ENCODE assay signal across 15 cellular contexts in the genomic region with DNA sequence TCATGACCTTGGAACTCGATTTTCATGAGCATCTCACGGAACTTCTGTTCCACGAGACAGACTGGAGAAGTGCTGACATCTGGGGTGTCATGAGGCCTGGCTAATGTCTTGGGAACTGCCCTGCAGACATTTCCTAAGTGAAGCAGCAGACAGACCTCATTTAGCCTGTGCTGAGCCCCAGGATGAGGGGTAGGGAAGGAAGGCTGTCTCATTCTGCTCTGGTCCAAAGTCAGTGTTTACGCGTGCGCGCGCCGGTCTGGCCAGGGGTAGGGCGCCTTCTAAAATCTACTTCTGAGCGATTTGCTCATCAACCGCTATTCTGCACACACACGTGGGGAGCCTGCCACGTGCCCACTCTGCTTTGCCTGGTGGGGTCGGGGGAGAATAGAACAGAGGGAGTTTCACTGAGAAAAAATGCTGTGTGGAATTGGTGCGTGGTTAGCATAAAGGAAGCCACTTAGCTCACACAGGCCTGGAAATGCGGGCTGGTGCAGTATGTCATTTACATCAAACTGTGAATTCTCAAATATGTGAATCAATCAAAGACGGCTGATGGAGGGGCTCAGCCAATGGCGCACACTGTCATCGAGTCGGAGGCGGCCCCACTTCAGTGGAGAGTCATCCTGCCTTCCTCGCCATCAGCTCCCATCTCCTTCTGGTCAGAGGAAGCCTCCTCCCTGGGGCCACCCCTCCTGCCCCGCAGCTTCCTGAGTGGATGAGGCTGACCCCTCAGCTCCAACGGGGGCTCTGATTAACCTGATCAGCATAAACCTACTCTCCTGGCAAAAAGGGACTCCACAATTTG.
A peak's percentile ranks its signal among the peaks of the same experiment; 100 is the strongest.
DNase-seq lines count a peak whose midpoint lies in the region; ATAC-seq and TF ChIP-seq lines count a peak whose summit lies in the region.
"Had no signal": no experiment of that assay in that cellular context is flagged by ENCODE, and none has a peak within 500 bp of the region (broad histone marks: within the 10 kb centered on the region; RNA-seq: fewer than 3 reads in every experiment).

No MANE protein-coding gene starts in this region.

- peak in 1 of 2 donors; percentile 73 for DNase-seq in cardiac muscle cell (ENCODE audit: low read depth in 1 of 2, low spot score in 1 of 2)
- no peak for DNase-seq in heart left ventricle
- peak; percentile 49 for DNase-seq in coronary artery (ENCODE audit: low spot score)
- no peak for DNase-seq in neural crest cell (ENCODE audit: low read depth, low spot score)
- DNase-seq in RPMI8226 = no peak
- DNase-seq in trophoblast cell = no peak
- DNase-seq in NCI-H2029 treated with DMSO at 0.1 percent for 48 hours (lab: John Stamatoyannopoulos, UW) = no peak
- DNase-seq: COR-L47, IMR-90, Kasumi-1, NCI-H1105 treated with DMSO at 0.1 percent for 48 hours, NCI-H187, NCI-H446 treated with DMSO at 0.1 percent for 48 hours, NCI-H748 treated with DMSO at 0.1 percent for 48 hours had no signal

- H2AK5ac ChIP-seq in trophoblast cell (ENCODE audit: low read length) = no peak overlapping the region

- H3K36me3 Mint-ChIP-seq in neural crest cell (ENCODE audit: low read depth) = no peaks in the 10 kb centered on the region
- H3K36me3 Mint-ChIP-seq: CD14-positive monocyte had no signal

- H2BK12ac ChIP-seq in trophoblast cell (ENCODE audit: low read length) = no peak overlapping the region

- no peak overlapping the region for H4K12ac ChIP-seq in trophoblast cell (ENCODE audit: low read depth, low read length)

- peak overlapping the region; percentile 44 for H3K27ac ChIP-seq in cardiac muscle cell
- no peak overlapping the region for H3K27ac ChIP-seq in heart left ventricle
- H3K27ac ChIP-seq in coronary artery = no peak overlapping the region
- H3K27ac ChIP-seq in trophoblast cell (ENCODE audit: low read depth, low read length) = no peak overlapping the region

- no peak overlapping the region for H3K9ac ChIP-seq in trophoblast cell (ENCODE audit: low read length)

- H2BK5ac ChIP-seq in trophoblast cell (ENCODE audit: low read depth, low read length, poor library complexity) = no peak overlapping the region

- no peak for ATAC-seq in heart left ventricle

- no peak overlapping the region for H3K4me3 Mint-ChIP-seq in neural crest cell
- H3K4me3 Mint-ChIP-seq: CD14-positive monocyte had no signal

- no peak overlapping the region for H3K4me2 ChIP-seq in trophoblast cell (ENCODE audit: low read length)

- no peak overlapping the region for H2AFZ ChIP-seq in trophoblast cell (ENCODE audit: insufficient read depth, low read length, poor library complexity)

- peak overlapping the region; percentile 54 for H3K27ac Mint-ChIP-seq in neural crest cell (ENCODE audit: unreplicated experiment)
- H3K27ac Mint-ChIP-seq: CD14-positive monocyte had no signal

- H3K4me1 Mint-ChIP-seq in neural crest cell = peaks cover 8% of the 10 kb centered on the region
- H3K4me1 Mint-ChIP-seq: CD14-positive monocyte had no signal

- H3K4me3 ChIP-seq in cardiac muscle cell (no peak overlapping the region), heart left ventricle (no peak overlapping the region), coronary artery (no peak overlapping the region), trophoblast cell (ENCODE audit: low read depth, low read length) (no peak overlapping the region)

- H4K8ac ChIP-seq in trophoblast cell (ENCODE audit: low read depth, low read length) = no peak overlapping the region

- H3K27me3 Mint-ChIP-seq in neural crest cell (ENCODE audit: low read depth) = no peaks in the 10 kb centered on the region

- no peaks in the 10 kb centered on the region for H3K27me3 ChIP-seq in cardiac muscle cell
- peaks cover 0 to 56% (median 0%) of the 10 kb centered on the region in 9 donors for H3K27me3 ChIP-seq in heart left ventricle
- no peaks in the 10 kb centered on the region for H3K27me3 ChIP-seq in trophoblast cell (ENCODE audit: insufficient read depth, low read length)

- no peak overlapping the region for H2BK120ac ChIP-seq in trophoblast cell (ENCODE audit: insufficient read depth, low read length, poor library complexity)

- no peak overlapping the region for H3K14ac ChIP-seq in trophoblast cell (ENCODE audit: low read length)

- intact Hi-C loops in heart left ventricle (cut with DNase I) = no loop called here

- no peak for TF ChIP-seq POLR2A in heart left ventricle (IDR thresholded peaks at IDR 0.05)

- no peak overlapping the region for H3K23ac ChIP-seq in trophoblast cell (ENCODE audit: low read length)

- no peak for TF ChIP-seq CTCF in cardiac muscle cell (IDR thresholded peaks at IDR 0.05; ENCODE audit: low read depth, low read length)
- TF ChIP-seq CTCF in heart left ventricle (IDR thresholded peaks at IDR 0.05) = no peak
- no peak for TF ChIP-seq CTCF in coronary artery (IDR thresholded peaks at IDR 0.05)
- TF ChIP-seq CTCF in neural crest cell (conservative IDR thresholded peaks at IDR 0.05) = no peak

- H3K36me3 ChIP-seq in cardiac muscle cell (no peaks in the 10 kb centered on the region), heart left ventricle (no peaks in the 10 kb centered on the region), trophoblast cell (ENCODE audit: control insufficient read depth in 1 of 2, insufficient read depth in 2 of 2, low read length in 2 of 2) (no peaks in the 10 kb centered on the region)

- H3K79me2 ChIP-seq in trophoblast cell (ENCODE audit: control insufficient read depth, insufficient read depth, low read length, poor library complexity) = no peaks in the 10 kb centered on the region

- H4K91ac ChIP-seq in trophoblast cell (ENCODE audit: low read depth, low read length) = no peak overlapping the region

- H3K9me3 ChIP-seq in cardiac muscle cell (ENCODE audit: low read depth) = no peaks in the 10 kb centered on the region
- H3K9me3 ChIP-seq in heart left ventricle = no peaks in the 10 kb centered on the region
- no peaks in the 10 kb centered on the region for H3K9me3 ChIP-seq in trophoblast cell (ENCODE audit: insufficient read depth, low read depth, low read length)

- H3K4me1 ChIP-seq in cardiac muscle cell (ENCODE audit: low read depth) = peaks cover 28% of the 10 kb centered on the region
- H3K4me1 ChIP-seq in heart left ventricle = no peaks in the 10 kb centered on the region
- peaks cover 14 to 23% of the 10 kb centered on the region in 2 experiments for H3K4me1 ChIP-seq in trophoblast cell (ENCODE audit: control insufficient read depth in 1 of 2, insufficient read depth in 2 of 2, low read length in 2 of 2)

- peaks cover 3% of the 10 kb centered on the region for H3K79me1 ChIP-seq in trophoblast cell (ENCODE audit: low read length)

- H3K9me3 Mint-ChIP-seq in neural crest cell = no peaks in the 10 kb centered on the region

- no peak overlapping the region for H3K18ac ChIP-seq in trophoblast cell (ENCODE audit: low read length)

- H3K4ac ChIP-seq in trophoblast cell (ENCODE audit: low read depth, low read length) = no peak overlapping the region

- WGBS in heart left ventricle, 4 donors = 76 to 77% (median 77%) methylated on average over 24 to 25 of the region's 25 CpGs
- no CpG with 5 or more reads among the region's 25 CpGs for WGBS in trophoblast cell (ENCODE audit: extremely low coverage, insufficient coverage, insufficient read length)
